ENCODE assay signal across 19 cellular contexts in genomic region chr4:174564529-174564928, GRCh38. TPM values are rescaled to one million over a fixed set of nuclear protein-coding genes. Genes with fewer than 3 reads are reported as not detected.
DNase-seq lines count a peak whose midpoint lies in the region; ATAC-seq and FAIRE-seq lines count a peak whose summit lies in the region.
"Had no signal": no experiment of that assay in that cellular context is flagged by ENCODE, and none has a peak within 500 bp of the region (broad histone marks: within the 10 kb centered on the region; RNA-seq: fewer than 3 reads in every experiment).

No MANE protein-coding gene starts in this region.

- no peak overlapping the region for H3K27ac ChIP-seq in small intestine (ENCODE audit: low read depth in 1 of 2, low read length in 1 of 2)
- H3K27ac ChIP-seq: A549, C4-2B had no signal

- no peak overlapping the region for H3K4me3 ChIP-seq in small intestine (ENCODE audit: low read depth in 1 of 2, low read length in 2 of 2)
- H3K4me3 ChIP-seq: A549 had no signal

- peak; percentile 65 for ATAC-seq in GM19351 (IDR thresholded peaks at IDR 0.05; ENCODE audit: unreplicated experiment)
- ATAC-seq: A549, HCT116 had no signal

- FAIRE-seq in GM18507 (lab: Jason Lieb, UNC) (peak; percentile 24), HTR-8/SVneo (lab: Jason Lieb, UNC) (peak; percentile 54), small intestine (lab: Jason Lieb, UNC) (no peak)
- FAIRE-seq: A549, D721Med, G401.6, GM19239 had no signal

- 31 to 62% (median 50%) methylated on average over 2 of the region's 2 CpGs for WGBS in small intestine, 3 donors

- no peaks in the 10 kb centered on the region for H3K4me1 ChIP-seq in small intestine (ENCODE audit: control insufficient read depth in 2 of 2, insufficient read depth in 1 of 2, low read depth in 1 of 2, low read length in 1 of 2)
- H3K4me1 ChIP-seq: BE2C had no signal

- H3K27me3 ChIP-seq in small intestine (ENCODE audit: control insufficient read depth in 2 of 2, insufficient read depth in 2 of 2, low read length in 2 of 2) = no peaks in the 10 kb centered on the region

- DNase-seq in GM18507 (ENCODE audit: extremely low spot score, insufficient read length, low read depth) (no peak), HTR-8/SVneo (ENCODE audit: insufficient read length, low spot score) (no peak), small intestine (peak; percentile 48), NCI-H1417 treated with DMSO at 0.1 percent for 48 hours (lab: John Stamatoyannopoulos, UW) (no peak), midbrain (lab: John Stamatoyannopoulos, UW) (no peak)
- no peak for DNase-seq in activated CD4-positive, alpha-beta T cell treated with anti-CD3 and anti-CD28 coated beads, Interleukin-2, amount 50 U/mL, for 4 hours
- DNase-seq: BE2C; CD4-positive, alpha-beta memory T cell; DMS153; DMS79 treated with DMSO at 0.1 percent for 48 hours; EL; KG1 had no signal

- no peaks in the 10 kb centered on the region for H3K9me3 ChIP-seq in small intestine (ENCODE audit: control insufficient read depth, low read depth)
- H3K9me3 ChIP-seq: A549, BE2C had no signal

- no peaks in the 10 kb centered on the region for H3K36me3 ChIP-seq in small intestine (ENCODE audit: control insufficient read depth in 2 of 2, insufficient read depth in 2 of 2, low read length in 2 of 2)
- H3K36me3 ChIP-seq: BE2C had no signal

RNA-seq across cellular contexts. Expression of gene HPGD, which starts 42.2 kb away (rescaled TPM):
- polyA plus RNA-seq in small intestine = 100 to 1,000 TPM in 2 of 3 donors, 10 to 100 TPM in 1; 60.9 to 399 (median 215) TPM
